Comparison of ENCODE assay signal across 23 cellular contexts in the genomic region with DNA sequence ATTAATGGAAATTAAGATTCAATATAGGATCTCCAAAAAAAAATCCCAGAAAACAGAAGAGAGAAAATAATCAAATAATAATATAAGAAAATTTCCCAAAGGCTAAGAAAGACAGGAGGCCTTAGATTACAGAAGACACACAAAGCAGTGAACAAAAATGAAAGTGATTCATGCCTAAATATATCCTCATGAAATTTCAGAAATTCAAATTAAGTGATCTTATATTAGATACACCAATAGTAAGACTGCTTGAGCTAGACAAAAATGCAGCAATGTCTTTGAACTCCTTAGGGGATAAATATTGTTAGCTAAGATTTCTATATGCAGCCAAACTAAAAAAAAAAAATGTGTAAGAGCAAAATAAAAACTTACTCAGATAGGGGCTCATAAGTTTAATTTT. TPM values are rescaled to one million over a fixed set of nuclear protein-coding genes. Genes with fewer than 3 reads are reported as not detected.
A peak's percentile ranks its signal among the peaks of the same experiment; 100 is the strongest.
DNase-seq lines count a peak whose midpoint lies in the region; ATAC-seq and TF ChIP-seq lines count a peak whose summit lies in the region.
"Had no signal": no experiment of that assay in that cellular context is flagged by ENCODE, and none has a peak within 500 bp of the region (broad histone marks: within the 10 kb centered on the region; RNA-seq: fewer than 3 reads in every experiment).

No MANE protein-coding gene starts in this region.

- peaks cover 15% of the 10 kb centered on the region for H3K4me1 ChIP-seq in OCI-LY7 (ENCODE audit: insufficient read depth, low read length, poor library complexity, severe bottlenecking)
- H3K4me1 ChIP-seq: A549 had no signal

- no peaks in the 10 kb centered on the region for H3K9me3 ChIP-seq in OCI-LY7 (ENCODE audit: low read length)
- H3K9me3 ChIP-seq: A549 had no signal

- 0 out of 2 replicates have a peak overlapping the region, but pooled peaks have one; percentile 16 for H3K4me2 ChIP-seq in OCI-LY7 (ENCODE audit: low read length)
- H3K4me2 ChIP-seq: A549; BLaER1 treated with 17β-estradiol and CSF1 and Interleukin-3, amounts not matched to agents 10 nM and 100 nM had no signal

- CTCF ChIA-PET in OCI-LY7 (lab: Charles Lee; ENCODE audit: unreplicated experiment), result no interaction called here

- H3K9me2 ChIP-seq in OCI-LY7 (ENCODE audit: insufficient read depth, low read length), result no peaks in the 10 kb centered on the region

- no peaks in the 10 kb centered on the region for H3K36me3 ChIP-seq in OCI-LY7 (ENCODE audit: insufficient read depth, low read length)
- H3K36me3 ChIP-seq: BLaER1 treated with 17β-estradiol and CSF1 and Interleukin-3, amounts not matched to agents 10 nM and 100 nM had no signal

- no peaks in the 10 kb centered on the region for H3K79me2 ChIP-seq in OCI-LY7 (ENCODE audit: insufficient read depth, low read depth, low read length)

- TF ChIP-seq CTCF in OCI-LY7 (conservative IDR thresholded peaks at IDR 0.05; ENCODE audit: low read length), result no peak

- no peaks in the 10 kb centered on the region for H4K20me1 ChIP-seq in OCI-LY7 (ENCODE audit: insufficient read depth, low read length)
- H4K20me1 ChIP-seq: BLaER1 treated with 17β-estradiol and CSF1 and Interleukin-3, amounts not matched to agents 10 nM and 100 nM had no signal

- no peak overlapping the region for H3K27ac ChIP-seq in OCI-LY7 (ENCODE audit: low read depth, low read length, poor library complexity, severe bottlenecking)
- H3K27ac ChIP-seq: A549; BLaER1 treated with 17β-estradiol and CSF1 and Interleukin-3, amounts not matched to agents 10 nM and 100 nM had no signal

- POLR2A ChIA-PET in OCI-LY7 (lab: Charles Lee), result interaction anchor here (0.7 to 1.5 kb wide), 4 partner anchors 11 to 153 kb away, joined by 3 to 8 read pairs (median 4); no protein-coding TSS in a partner anchor

- H3K4me3 ChIP-seq in OCI-LY7 (ENCODE audit: low read depth, low read length, poor library complexity, severe bottlenecking), result no peak overlapping the region
- H3K4me3 ChIP-seq: A549; BLaER1 treated with 17β-estradiol and CSF1 and Interleukin-3, amounts not matched to agents 10 nM and 100 nM had no signal

- intact Hi-C loops in OCI-LY7 (cut with micrococcal nuclease; ENCODE audit: unreplicated experiment), result no loop called here

- DNase-seq in OCI-LY7 (ENCODE audit: low spot score), result no peak
- DNase-seq in HK-2 (ENCODE audit: unreplicated experiment), result no peak
- no peak for DNase-seq in DMS114 treated with DMSO at 0.1 percent for 48 hours (lab: John Stamatoyannopoulos, UW; ENCODE audit: unreplicated experiment)
- no peak for DNase-seq in putamen (ENCODE audit: low spot score)
- no peak for DNase-seq in cerebellar nuclear complex (lab: John Stamatoyannopoulos, UW)
- DNase-seq: CD8-positive, alpha-beta T cell; GOT3; KBM-7; NCI-H1105 treated with DMSO at 0.1 percent for 48 hours; NCI-H1694 treated with DMSO at 0.1 percent for 48 hours; NCI-H510A; NCI-H748 treated with DMSO at 0.1 percent for 48 hours; NK-92 treated with Interleukin-12 subunit alpha and Interleukin-12 subunit beta, amount 100 ng/mL, for 24 hours; T-helper 17 cell had no signal

- no TSS peak for BruUV-seq in OCI-LY7 (replicated peaks; lab: Mats Ljungman, UMichigan)

- ATAC-seq in GM18517 (IDR thresholded peaks at IDR 0.05; ENCODE audit: unreplicated experiment), result peak; percentile 52
- peak; percentile 50 for ATAC-seq in GM19395 (IDR thresholded peaks at IDR 0.05; ENCODE audit: unreplicated experiment)
- ATAC-seq in HG02885 (IDR thresholded peaks at IDR 0.05; ENCODE audit: poor library complexity, unreplicated experiment), result peak; percentile 69
- ATAC-seq: A549; CD8-positive, alpha-beta T cell; HCT116; HepG2; Right ventricle myocardium inferior; T-helper 17 cell had no signal

- no peak overlapping the region for H2AFZ ChIP-seq in OCI-LY7 (ENCODE audit: low read length)

RNA-seq across cellular contexts. Expression of a gene that starts 44.6 kb away (rescaled TPM):
- 0.88 and 1.0 TPM in 2 replicates for total RNA-seq in OCI-LY7 (2014; rRNA removed; shearing (Covaris generic))
- total RNA-seq in OCI-LY7 (2022), result 1.1 and 1.3 TPM in 2 replicates
- total RNA-seq: CD8-positive, alpha-beta T cell; HepG2; Right ventricle myocardium inferior; SK-MEL-5; T-helper 17 cell had no signal
